24 cellular contexts compared by ENCODE assay signal in genomic region chr12:130494736-130495135, GRCh38.
"Had no signal": no experiment of that assay in that cellular context is flagged by ENCODE, and none has a peak within 500 bp of the region (broad histone marks: within the 10 kb centered on the region; RNA-seq: fewer than 3 reads in every experiment).

No MANE protein-coding gene starts in this region.

- H3K4me3 ChIP-seq: colonic mucosa, coronary artery, dorsolateral prefrontal cortex, esophagus muscularis mucosa, esophagus squamous epithelium, gastrocnemius medialis, gastroesophageal sphincter, heart left ventricle, heart right ventricle had no signal

- H3K27me3 ChIP-seq: colonic mucosa, foreskin keratinocyte, gastrocnemius medialis, heart left ventricle, heart right ventricle had no signal

- DNase-seq: colonic mucosa; cortex of kidney; dermis blood vessel endothelial cell; dorsolateral prefrontal cortex; effector CD4-positive, alpha-beta T cell; effector CD8-positive, alpha-beta T cell; effector memory CD4-positive, alpha-beta T cell; effector memory CD8-positive, alpha-beta T cell; endodermal cell; erythroblast; esophagus squamous epithelium; foreskin fibroblast; foreskin keratinocyte; foreskin melanocyte; gastrocnemius medialis; glutamatergic neuron; head of caudate nucleus; heart left ventricle; heart right ventricle had no signal

- H3K9me3 ChIP-seq: colonic mucosa, esophagus muscularis mucosa, esophagus squamous epithelium, gastrocnemius medialis, gastroesophageal sphincter, heart left ventricle, heart right ventricle had no signal

- ATAC-seq: effector memory CD8-positive, alpha-beta T cell; esophagus mucosa; foreskin keratinocyte; gastrocnemius medialis; gastroesophageal sphincter; heart left ventricle; heart right ventricle had no signal

- H3K27ac ChIP-seq: colonic mucosa, coronary artery, dorsolateral prefrontal cortex, epithelial cell of prostate, esophagus muscularis mucosa, esophagus squamous epithelium, foreskin keratinocyte, gastrocnemius medialis, gastroesophageal sphincter, heart left ventricle, heart right ventricle had no signal

- H3K4me1 ChIP-seq: colonic mucosa, esophagus squamous epithelium, foreskin keratinocyte had no signal

- H3K36me3 ChIP-seq: colonic mucosa, esophagus muscularis mucosa, esophagus squamous epithelium, gastrocnemius medialis, gastroesophageal sphincter, heart left ventricle, heart right ventricle had no signal
